Comparison of ENCODE assay signal across 1 cellular context in genomic region chr11:1782026-1782696, GRCh38.
TF ChIP-seq lines count a peak whose summit lies in the region.

No MANE protein-coding gene starts in this region.

TF ChIP-seq in HepG2, 621 proteins besides CTCF, POLR2A, EP300 and RAD21:
- no peak for TF ChIP-seq ZNF24 (IDR thresholded peaks at IDR 0.05)
- TF ChIP-seq ZNF780A (CRISPR knock-in tag; IDR thresholded peaks at IDR 0.05) = no peak
- TF ChIP-seq MAFK (conservative IDR thresholded peaks at IDR 0.05 in 1 of 2, IDR thresholded peaks at IDR 0.05 in 1 of 2; ENCODE audit: low read length in 2 of 2) = peak; percentile 89 to 92
- peak; percentile 84 for TF ChIP-seq MAFF (IDR thresholded peaks at IDR 0.05; ENCODE audit: low read depth, low read length)
